In the genomic region with DNA sequence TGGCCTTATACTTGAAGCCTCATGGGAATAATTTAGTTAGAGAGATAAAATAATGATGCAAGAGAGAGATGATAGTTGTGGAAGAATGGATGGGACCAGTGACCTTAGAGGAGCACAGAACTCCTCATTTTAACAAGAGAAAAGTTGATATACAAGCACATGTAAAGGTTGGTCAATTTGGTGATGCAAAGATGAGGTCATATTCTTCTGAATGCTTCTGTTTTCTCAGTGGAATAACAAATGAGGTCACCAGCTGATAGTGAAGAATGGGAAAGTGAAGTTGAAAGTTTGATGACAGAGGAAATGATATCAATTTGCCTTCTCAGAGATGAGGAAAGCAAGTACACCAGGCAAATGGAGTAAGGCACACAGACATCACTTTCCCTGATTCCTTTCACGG, we compare ENCODE assay signal across 26 cellular contexts.
DNase-seq lines count a peak whose midpoint lies in the region; ATAC-seq and TF ChIP-seq lines count a peak whose summit lies in the region.
"Had no signal": no experiment of that assay in that cellular context is flagged by ENCODE, and none has a peak within 500 bp of the region (broad histone marks: within the 10 kb centered on the region; RNA-seq: fewer than 3 reads in every experiment).

No MANE protein-coding gene starts in this region.

- no TSS peak for BruUV-seq in IMR-90 (replicated peaks; lab: Mats Ljungman, UMichigan)

- no peak overlapping the region for H2AK5ac ChIP-seq in IMR-90 (ENCODE audit: low read depth, low read length)

- TF ChIP-seq POLR2A in IMR-90 (IDR thresholded peaks at IDR 0.05; ENCODE audit: low read depth, low read length) = no peak

- no peak overlapping the region for H2AK9ac ChIP-seq in IMR-90 (replicated peaks; ENCODE audit: low read depth, low read length, poor library complexity)

- H2BK15ac ChIP-seq in IMR-90 (ENCODE audit: low read depth, low read length) = no peak overlapping the region

- H3K36me3 ChIP-seq in BLaER1 = no peaks in the 10 kb centered on the region
- H3K36me3 ChIP-seq in IMR-90 (ENCODE audit: control insufficient read depth, insufficient read depth, low read length) = no peaks in the 10 kb centered on the region
- no peaks in the 10 kb centered on the region for H3K36me3 ChIP-seq in fibroblast of lung (ENCODE audit: control insufficient read depth, insufficient read depth, low read length)
- H3K36me3 ChIP-seq in liver (ENCODE audit: control insufficient read depth in 4 of 4, insufficient read depth in 3 of 4, low read depth in 1 of 4, low read length in 3 of 4) = no peaks in the 10 kb centered on the region
- H3K36me3 ChIP-seq: gastrocnemius medialis had no signal

- H3K79me2 ChIP-seq in fibroblast of lung (ENCODE audit: control insufficient read depth, insufficient read depth, low read length) = no peaks in the 10 kb centered on the region

- H3K56ac ChIP-seq in IMR-90 (ENCODE audit: extremely low read depth, insufficient read depth, low read length) = no peak overlapping the region

- ATAC-seq in IMR-90 (ENCODE audit: low read depth) (no peak), GM18858 (IDR thresholded peaks at IDR 0.05; ENCODE audit: unreplicated experiment) (no peak)
- ATAC-seq: A549; activated CD8-positive, alpha-beta T cell treated with anti-CD3 and anti-CD28 coated beads, Interleukin-2, amount 10 ng/mL, durations not matched to agents 7 days and 5 days; gastrocnemius medialis had no signal

- H4K8ac ChIP-seq in IMR-90 (ENCODE audit: low read depth in 2 of 2, low read length in 2 of 2) = no peak overlapping the region

- WGBS in IMR-90 (ENCODE audit: extremely low coverage in 2 of 2, insufficient read length in 1 of 2), 2 experiments = no CpG with 5 or more reads among the region's 1 CpG
- 96% methylated on average over 1 of the region's 1 CpG for WGBS in liver

- H3K18ac ChIP-seq in IMR-90 (ENCODE audit: low read depth, low read length) = no peak overlapping the region

- H3K4me2 ChIP-seq in BLaER1 = peak overlapping the region; percentile 25; the same call in 1 of the 2 replicates
- H3K4me2 ChIP-seq in IMR-90 (ENCODE audit: low read depth, low read length) = no peak overlapping the region
- H3K4me2 ChIP-seq in fibroblast of lung (ENCODE audit: extremely low read depth, insufficient read depth, low read length) = no peak overlapping the region
- H3K4me2 ChIP-seq: A549, PC-9 had no signal

- no peaks in the 10 kb centered on the region for H3K27me3 ChIP-seq in BLaER1
- H3K27me3 ChIP-seq in IMR-90 (ENCODE audit: control insufficient read depth, insufficient read depth, low read length) = no peaks in the 10 kb centered on the region
- H3K27me3 ChIP-seq in fibroblast of lung (ENCODE audit: control insufficient read depth, insufficient read depth, low read length) = no peaks in the 10 kb centered on the region
- no peaks in the 10 kb centered on the region for H3K27me3 ChIP-seq in liver (ENCODE audit: control insufficient read depth in 4 of 4, insufficient read depth in 4 of 4, low read length in 3 of 4)
- H3K27me3 ChIP-seq: gastrocnemius medialis had no signal

- H2BK120ac ChIP-seq in IMR-90 (ENCODE audit: low read depth, low read length) = 0 out of 2 replicates have a peak overlapping the region, but pooled peaks have one; percentile 16

- H3K4me1 ChIP-seq in BLaER1 (peaks cover 10% of the 10 kb centered on the region), IMR-90 (ENCODE audit: control insufficient read depth, insufficient read depth, low read length) (no peaks in the 10 kb centered on the region), fibroblast of lung (ENCODE audit: control insufficient read depth, extremely low read depth, insufficient read depth, low read length) (no peaks in the 10 kb centered on the region), liver (ENCODE audit: control insufficient read depth in 4 of 4, insufficient read depth in 4 of 4, low read length in 3 of 4) (peaks cover 0 to 3% (median 0%) of the 10 kb centered on the region in 4 donors)
- H3K4me1 ChIP-seq: A549, gastrocnemius medialis had no signal

- no peak overlapping the region for H3K14ac ChIP-seq in IMR-90 (replicated peaks; ENCODE audit: low read depth, low read length)

- H3K27ac ChIP-seq in BLaER1 = no peak overlapping the region
- H3K27ac ChIP-seq in IMR-90 (ENCODE audit: insufficient read depth, low read length) = no peak overlapping the region
- no peak overlapping the region for H3K27ac ChIP-seq in fibroblast of lung (ENCODE audit: insufficient read depth, low read length)
- H3K27ac ChIP-seq in liver (ENCODE audit: low read depth in 1 of 2, low read length in 2 of 2) = peak overlapping the region; percentile 32 to 55
- H3K27ac ChIP-seq: A549, C4-2B, gastrocnemius medialis, PC-9 had no signal

- H3K9me1 ChIP-seq in IMR-90 (ENCODE audit: insufficient read depth, low read length) = no peaks in the 10 kb centered on the region

- intact Hi-C loops in IMR-90 (cut with micrococcal nuclease) = no loop called here

- H2AFZ ChIP-seq in IMR-90 (replicated peaks; ENCODE audit: low read length, poor library complexity) = no peak overlapping the region
- no peak overlapping the region for H2AFZ ChIP-seq in fibroblast of lung (ENCODE audit: low read length)
- H2AFZ ChIP-seq: PC-9 had no signal

- H3K4ac ChIP-seq in IMR-90 (ENCODE audit: low read depth, low read length) = no peak overlapping the region

- H4K20me1 ChIP-seq in BLaER1 (no peaks in the 10 kb centered on the region), IMR-90 (ENCODE audit: insufficient read depth, low read length) (no peaks in the 10 kb centered on the region), fibroblast of lung (ENCODE audit: control insufficient read depth, extremely low read depth, insufficient read depth, low read length) (no peaks in the 10 kb centered on the region)

- no peak overlapping the region for H2BK20ac ChIP-seq in IMR-90 (ENCODE audit: low read depth, low read length)

- CTCF ChIA-PET in IMR-90 (lab: Yijun Ruan, JAX) = no interaction called here

- no peaks in the 10 kb centered on the region for H3K79me1 ChIP-seq in IMR-90 (ENCODE audit: low read depth in 1 of 2, low read length in 2 of 2)

- POLR2A ChIA-PET in IMR-90 (lab: Charles Lee; ENCODE audit: unreplicated experiment) = no interaction called here

- in situ Hi-C loops in IMR-90 (cut with MboI; ENCODE audit: low sequenced_read_pairs) = no loop called here

- no peak overlapping the region for H3K9ac ChIP-seq in BLaER1
- no peak overlapping the region for H3K9ac ChIP-seq in IMR-90 (ENCODE audit: low read depth, low read length)
- no peak overlapping the region for H3K9ac ChIP-seq in fibroblast of lung (ENCODE audit: insufficient read depth, low read length)
- H3K9ac ChIP-seq in liver (ENCODE audit: low read depth in 1 of 2, low read length in 2 of 2) = no peak overlapping the region

- no peak overlapping the region for H2BK5ac ChIP-seq in IMR-90 (ENCODE audit: low read depth, low read length, poor library complexity, severe bottlenecking)

- dilution Hi-C loops in IMR-90 (cut with HindIII; ENCODE audit: low sequenced_read_pairs, unreplicated experiment) = no loop called here

- TF ChIP-seq CTCF in IMR-90 (conservative IDR thresholded peaks at IDR 0.05; ENCODE audit: low read depth, low read length) = no peak
- TF ChIP-seq CTCF in fibroblast of lung (conservative IDR thresholded peaks at IDR 0.05 in 1 of 2, IDR thresholded peaks at IDR 0.05 in 1 of 2; ENCODE audit: low read depth in 1 of 2, low read length in 2 of 2) = no peak
- no peak for TF ChIP-seq CTCF in liver (IDR thresholded peaks at IDR 0.05; ENCODE audit: low read depth, low read length, missing input control)

- H3K23ac ChIP-seq in IMR-90 (ENCODE audit: low read depth, low read length) = no peak overlapping the region

- no peak overlapping the region for H4K91ac ChIP-seq in IMR-90 (ENCODE audit: insufficient read depth, low read depth, low read length)

- H3K9me3 ChIP-seq in BLaER1 = no peaks in the 10 kb centered on the region
- no peaks in the 10 kb centered on the region for H3K9me3 ChIP-seq in IMR-90 (ENCODE audit: control insufficient read depth, insufficient read depth, low read length)
- no peaks in the 10 kb centered on the region for H3K9me3 ChIP-seq in fibroblast of lung (ENCODE audit: control insufficient read depth, insufficient read depth, low read depth, low read length)
- H3K9me3 ChIP-seq in liver (ENCODE audit: control insufficient read depth in 4 of 4, low read length in 3 of 4) = peaks cover 0 to 3% (median 0%) of the 10 kb centered on the region in 4 donors
- H3K9me3 ChIP-seq: gastrocnemius medialis had no signal

- no peak overlapping the region for H4K5ac ChIP-seq in IMR-90 (ENCODE audit: low read depth, low read length)

- TF ChIP-seq RAD21 in IMR-90 (IDR thresholded peaks at IDR 0.05; ENCODE audit: low read length) (no peak), liver (IDR thresholded peaks at IDR 0.05) (no peak)

- peak; percentile 72 for DNase-seq in IMR-90
- peak; percentile 26 to 50 for DNase-seq in fibroblast of lung (ENCODE audit: low read depth in 2 of 2)
- no peak for DNase-seq in NCI-H2107 (lab: John Stamatoyannopoulos, UW)
- no peak for DNase-seq in cerebellar nuclear complex (lab: John Stamatoyannopoulos, UW)
- no peak for DNase-seq in middle frontal gyrus (ENCODE audit: extremely low spot score, low spot score)
- DNase-seq: activated CD4-positive, alpha-beta T cell treated with anti-CD3 and anti-CD28 coated beads for 1 hour; activated CD8-positive, alpha-beta T cell treated with anti-CD3 and anti-CD28 coated beads, Interleukin-2, amount 10 ng/mL, durations not matched to agents 7 days and 5 days; activated gamma-delta T cell treated with Interleukin-2 at 50 U/mL for 16 hours; activated T-cell treated with anti-CD3 and anti-CD28 coated beads, Interleukin-2, amount 50 U/mL, for 1 hour; gastrocnemius medialis; H7; hypothalamus; NCI-H1092 treated with DMSO at 0.1 percent for 48 hours; NCI-H2029; NCI-H345; NCI-H82; occipital lobe; PC-9; SIG-M5; T-helper 1 cell; trophoblast cell had no signal

- H3K4me3 ChIP-seq in BLaER1 (no peak overlapping the region), IMR-90 (ENCODE audit: insufficient read depth, low read depth, low read length) (no peak overlapping the region), fibroblast of lung (replicated peaks in 1 of 4; ENCODE audit: control extremely low read depth in 1 of 4, insufficient read depth in 1 of 4, low read depth in 3 of 4, low read length in 4 of 4) (no peak overlapping the region), liver (ENCODE audit: low read depth in 1 of 3, low read length in 3 of 3) (no peak overlapping the region)
- H3K4me3 ChIP-seq: A549, gastrocnemius medialis, PC-9 had no signal

TF ChIP-seq in IMR-90, 13 proteins besides CTCF, POLR2A, EP300 and RAD21:
- TF ChIP-seq FOS (IDR thresholded peaks at IDR 0.05; ENCODE audit: low read depth, low read length) = no peak
- TF ChIP-seq RCOR1 (IDR thresholded peaks at IDR 0.05; ENCODE audit: insufficient replicate concordance, low read length) = no peak

TF ChIP-seq in liver, 16 proteins besides CTCF, POLR2A, EP300 and RAD21 (continues in another document):
- TF ChIP-seq, protein P1, sequence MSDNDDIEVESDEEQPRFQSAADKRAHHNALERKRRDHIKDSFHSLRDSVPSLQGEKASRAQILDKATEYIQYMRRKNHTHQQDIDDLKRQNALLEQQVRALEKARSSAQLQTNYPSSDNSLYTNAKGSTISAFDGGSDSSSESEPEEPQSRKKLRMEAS (IDR thresholded peaks at IDR 0.05) = no peak
- TF ChIP-seq HNF4G (IDR thresholded peaks at IDR 0.05) = no peak
- TF ChIP-seq FOXA1 (IDR thresholded peaks at IDR 0.05) = no peak

Comparison
In these comparisons a context has a peak if more than half of its experiments do, and no peak if none do; other contexts are left out.
1. H3K27ac ChIP-seq: peak in liver (2 of 2); none in BLaER1 (single experiment), IMR-90 (single experiment) and fibroblast of lung (single experiment).
2. DNase-seq: peak in IMR-90 (single experiment) and fibroblast of lung (2 of 2); none in NCI-H2107 (single experiment), cerebellar nuclear complex (0 of 2) and middle frontal gyrus (single experiment).